In genomic region chr14:53295985-53296582, GRCh38 we compare ENCODE assay signal across 1 cellular context.
TF ChIP-seq lines count a peak whose summit lies in the region.

No MANE protein-coding gene starts in this region.

TF ChIP-seq in GM23338, 12 proteins besides CTCF, POLR2A, EP300 and RAD21 (continued from another document):
- TF ChIP-seq ZNF462 (CRISPR knock-in tag; IDR thresholded peaks at IDR 0.05), result no peak
- no peak for TF ChIP-seq JUNB (IDR thresholded peaks at IDR 0.05; ENCODE audit: unreplicated experiment)
- TF ChIP-seq ETS1 (IDR thresholded peaks at IDR 0.05), result no peak
- no peak for TF ChIP-seq EZH2 (IDR thresholded peaks at IDR 0.05; ENCODE audit: low read depth, unreplicated experiment)
- no peak for TF ChIP-seq STAT1 (IDR thresholded peaks at IDR 0.05; ENCODE audit: unreplicated experiment)
- no peak for TF ChIP-seq ZNF114 (CRISPR knock-in tag; IDR thresholded peaks at IDR 0.05)
- TF ChIP-seq CREB1 (CRISPR knock-in tag; IDR thresholded peaks at IDR 0.05; ENCODE audit: low read depth), result no peak
